ENCODE assay signal across 12 cellular contexts in the genomic region with DNA sequence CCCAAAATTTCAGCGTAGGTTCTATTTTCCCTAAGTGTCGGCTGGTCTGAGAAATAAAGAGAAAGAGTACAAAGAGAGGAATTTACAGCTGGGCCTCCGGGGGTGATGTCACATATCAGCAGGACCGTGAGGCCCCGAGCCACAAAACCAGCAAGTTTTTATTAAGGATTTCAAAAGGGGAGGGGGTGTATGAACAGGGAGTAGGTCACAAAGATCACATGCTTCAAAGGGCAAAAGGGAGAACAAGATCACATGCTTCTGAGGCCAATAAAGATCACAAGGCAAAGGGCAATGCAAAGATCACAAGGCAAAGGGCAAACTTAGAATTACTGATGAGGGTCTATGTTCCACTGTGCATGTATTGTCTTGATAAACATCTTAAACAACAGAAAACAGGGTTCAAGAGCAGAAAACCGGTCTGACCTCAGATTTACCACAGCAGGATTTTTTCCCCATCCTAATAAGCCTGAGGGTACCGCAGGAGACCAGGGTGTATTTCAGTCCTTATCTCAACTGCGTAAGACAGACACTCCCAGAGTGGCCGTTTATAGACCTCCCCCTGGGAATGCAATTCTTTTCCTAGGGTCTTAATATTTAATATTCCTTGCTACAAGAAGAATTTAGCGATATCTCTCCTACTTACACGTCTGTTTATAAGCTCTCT. TPM values are rescaled to one million over a fixed set of nuclear protein-coding genes. Genes with fewer than 3 reads are reported as not detected.
DNase-seq lines count a peak whose midpoint lies in the region; ATAC-seq, FAIRE-seq and TF ChIP-seq lines count a peak whose summit lies in the region.
"Not testable (repeated sequence)": the region's sequence is repeated elsewhere in the genome, so short reads cannot be mapped to it uniquely, and the experiment has no call there.
"Had no signal": no experiment of that assay in that cellular context is flagged by ENCODE, and none has a peak within 500 bp of the region (broad histone marks: within the 10 kb centered on the region; RNA-seq: fewer than 3 reads in every experiment).

A gene (minus strand): TSS at position 134 of the 664 bp plus-strand sequence. CDS start 13,602 bp downstream, outside the sequence.

- CTCF ChIA-PET in Calu3 (lab: Charles Lee); GM12878 (lab: Yijun Ruan, JAX): not testable (repeated sequence)

- no CpG with 5 or more reads among the region's 11 CpGs for WGBS in H9 (ENCODE audit: extremely low coverage, insufficient read length, low lambda C conversion rate)
- 98% methylated on average over 11 of the region's 11 CpGs for WGBS in GM12878 (ENCODE audit: insufficient coverage, insufficient replicate concordance, low lambda C conversion rate, missing lambda C conversion rate)
- 90% methylated on average over 11 of the region's 11 CpGs for WGBS in mesenchymal stem cell

- intact Hi-C loops in Calu3 (cut with micrococcal nuclease; ENCODE audit: unreplicated experiment) = loop anchor here (5.0 kb wide), 5 partner anchors 33 to 783 kb away; a partner anchor contains a TSS
- intact Hi-C loops in GM12878 (cut with micrococcal nuclease; ENCODE audit: unreplicated experiment) = not testable (repeated sequence)

- not testable (repeated sequence) for H4K20me1 ChIP-seq in H9 (ENCODE audit: control insufficient read depth, insufficient read depth, insufficient read length); GM12878 (ENCODE audit: control insufficient read depth, insufficient read depth)

- not testable (repeated sequence) for H3K9ac ChIP-seq in H9 (ENCODE audit: extremely low read depth, insufficient read length, low read length); GM12878 (ENCODE audit: control insufficient read depth, insufficient read depth, low read length); mesenchymal stem cell (ENCODE audit: low read length)

- H2BK20ac ChIP-seq in H9 (ENCODE audit: low read depth, low read length, poor library complexity, severe bottlenecking) = not testable (repeated sequence)

- H3K27ac ChIP-seq in H9 (ENCODE audit: insufficient read length, low read depth, low read length); GM12878 (ENCODE audit: control insufficient read depth, insufficient read depth): not testable (repeated sequence)
- peak within 1 kb of the TSS; percentile 87 for H3K27ac ChIP-seq in mesenchymal stem cell (ENCODE audit: low read length, poor library complexity, severe bottlenecking)

- H3K36me3 ChIP-seq in GM12878 (ENCODE audit: control insufficient read depth in 2 of 2, insufficient read depth in 2 of 2, low read length in 1 of 2) (peaks cover 0 to 12% of the 10 kb centered on the region in 2 experiments; a peak in 1 of 4 replicates), mesenchymal stem cell (ENCODE audit: control insufficient read depth in 1 of 2, insufficient read depth in 2 of 2, low read depth in 1 of 2, low read length in 2 of 2) (peaks cover 0 to 22% of the 10 kb centered on the region in 2 experiments)

- H2AK5ac ChIP-seq in H9 (ENCODE audit: insufficient read length, low read length); mesenchymal stem cell (ENCODE audit: low read length, severe bottlenecking): not testable (repeated sequence)

- H3K27me3 ChIP-seq in H9 (ENCODE audit: insufficient read depth, low read length); GM12878 (replicated peaks in 1 of 2; ENCODE audit: control insufficient read depth in 2 of 2, insufficient read depth in 2 of 2, low read length in 1 of 2); mesenchymal stem cell (ENCODE audit: control insufficient read depth in 1 of 2, insufficient read depth in 1 of 2, low read length in 2 of 2): not testable (repeated sequence)

- in situ Hi-C loops in GM12878 (cut with MboI) = not testable (repeated sequence)

- TF ChIP-seq EP300 in GM12878 (IDR thresholded peaks at IDR 0.05; ENCODE audit: borderline replicate concordance in 1 of 2, control insufficient read depth in 1 of 2, low read depth in 2 of 2, low read length in 2 of 2) = not testable (repeated sequence)

- not testable (repeated sequence) for H4K8ac ChIP-seq in H9 (replicated peaks; ENCODE audit: insufficient read length, low read depth, low read length); mesenchymal stem cell (ENCODE audit: low read length)

- not testable (repeated sequence) for H3K4me1 ChIP-seq in H9 (ENCODE audit: insufficient read depth, low read length); GM12878 (ENCODE audit: control insufficient read depth, insufficient read depth, low read length); mesenchymal stem cell (ENCODE audit: control insufficient read depth, insufficient read depth, low read depth, low read length)

- BruUV-seq in Calu3 (replicated peaks; lab: Mats Ljungman, UMichigan); GM12878 (replicated peaks; lab: Mats Ljungman, UMichigan): not testable (repeated sequence)

- not testable (repeated sequence) for TF ChIP-seq CTCF in Calu3 (IDR thresholded peaks at IDR 0.05; ENCODE audit: unreplicated experiment); H9 (conservative IDR thresholded peaks at IDR 0.05); GM12878 (IDR thresholded peaks at IDR 0.05 in 2 of 3, conservative IDR thresholded peaks at IDR 0.05 in 1 of 3; ENCODE audit: control insufficient read depth in 2 of 3, extremely low read depth in 1 of 3, insufficient read depth in 1 of 3, low read depth in 3 of 3, low read length in 3 of 3); endothelial cell (IDR thresholded peaks at IDR 0.05; ENCODE audit: unreplicated experiment)

- H2BK5ac ChIP-seq in H9 (ENCODE audit: insufficient read length, low read length) = not testable (repeated sequence)
- peak within 1 kb of the TSS; percentile 51 for H2BK5ac ChIP-seq in mesenchymal stem cell (ENCODE audit: low read depth, low read length, poor library complexity, severe bottlenecking)

- H2BK15ac ChIP-seq in H9 (ENCODE audit: low read depth, low read length); mesenchymal stem cell (ENCODE audit: low read depth, poor library complexity, severe bottlenecking): not testable (repeated sequence)

- H3K79me2 ChIP-seq in H9 (ENCODE audit: insufficient read depth, low read length); GM12878 (ENCODE audit: control insufficient read depth, insufficient read depth, low read length): not testable (repeated sequence)

- H3K27ac Mint-ChIP-seq in Calu3 (ENCODE audit: unreplicated experiment) (peak within 1 kb of the TSS; percentile 65), H9 (peak within 1 kb of the TSS; percentile 31 to 53 (median 39); a peak in 5 of 7 replicates)
- not testable (repeated sequence) for H3K27ac Mint-ChIP-seq in endothelial cell (ENCODE audit: unreplicated experiment)
- H3K27ac Mint-ChIP-seq in stimulated activated naive B cell treated with anti-CD40 and anti-IgM and Interleukin-4, amounts not matched to agents 10 μg/mL and 1 μg/mL and 100 μg/mL, for 72 hours = peak within 1 kb of the TSS; percentile 47

- not testable (repeated sequence) for ATAC-seq in GM12878; stimulated activated naive B cell treated with anti-CD40 and anti-IgM and Interleukin-4, amounts not matched to agents 10 μg/mL and 1 μg/mL and 100 μg/mL, for 72 hours (replicated peaks)
- peak; percentile 36 for ATAC-seq in left lobe of liver

- not testable (repeated sequence) for TF ChIP-seq RAD21 in GM12878 (IDR thresholded peaks at IDR 0.05; ENCODE audit: insufficient read depth, low read depth, low read length)

- POLR2A ChIA-PET in GM12878 (lab: Charles Lee) = not testable (repeated sequence)

- H2BK12ac ChIP-seq in H9 (ENCODE audit: insufficient read length, low read depth, low read length); mesenchymal stem cell (ENCODE audit: low read length in 2 of 2): not testable (repeated sequence)

- H2AFZ ChIP-seq in H9 (ENCODE audit: low read length); GM12878 (ENCODE audit: control insufficient read depth, low read depth, low read length); mesenchymal stem cell (ENCODE audit: low read depth, low read length): not testable (repeated sequence)

- not testable (repeated sequence) for H4K5ac ChIP-seq in H9 (ENCODE audit: insufficient read length, low read depth, low read length)

- H3K27me3 Mint-ChIP-seq in Calu3 (ENCODE audit: unreplicated experiment); H9 (ENCODE audit: low read depth); endothelial cell (ENCODE audit: unreplicated experiment); stimulated activated naive B cell treated with anti-CD40 and anti-IgM and Interleukin-4, amounts not matched to agents 10 μg/mL and 1 μg/mL and 100 μg/mL, for 72 hours: not testable (repeated sequence)

- H3K4me1 Mint-ChIP-seq in Calu3 (ENCODE audit: low read depth, unreplicated experiment) = peaks cover 18% of the 10 kb centered on the region
- H3K4me1 Mint-ChIP-seq in H9 = peaks cover 24% of the 10 kb centered on the region in 2 experiments
- H3K4me1 Mint-ChIP-seq in endothelial cell (ENCODE audit: unreplicated experiment); stimulated activated naive B cell treated with anti-CD40 and anti-IgM and Interleukin-4, amounts not matched to agents 10 μg/mL and 1 μg/mL and 100 μg/mL, for 72 hours: not testable (repeated sequence)

- H3K23me2 ChIP-seq in H9 (ENCODE audit: insufficient read length, low read depth, low read length, poor library complexity, severe bottlenecking) = not testable (repeated sequence)

- not testable (repeated sequence) for H3K18ac ChIP-seq in H9 (ENCODE audit: insufficient read length, low read depth, low read length); mesenchymal stem cell (ENCODE audit: low read depth in 1 of 2, low read length in 2 of 2)

- not testable (repeated sequence) for H2BK120ac ChIP-seq in H9 (ENCODE audit: low read depth, low read length, poor library complexity, severe bottlenecking); mesenchymal stem cell (ENCODE audit: low read depth, low read length)

- H3K36me3 Mint-ChIP-seq in Calu3 (ENCODE audit: insufficient read depth, unreplicated experiment) = peaks cover 12% of the 10 kb centered on the region
- peaks cover 40 to 50% (median 40%) of the 10 kb centered on the region in 3 experiments for H3K36me3 Mint-ChIP-seq in H9 (ENCODE audit: insufficient read depth in 1 of 3, low read depth in 3 of 3)
- H3K36me3 Mint-ChIP-seq in endothelial cell (ENCODE audit: low read depth, unreplicated experiment) = peaks cover 10% of the 10 kb centered on the region
- peaks cover 14 to 21% of the 10 kb centered on the region in 2 donors for H3K36me3 Mint-ChIP-seq in stimulated activated naive B cell treated with anti-CD40 and anti-IgM and Interleukin-4, amounts not matched to agents 10 μg/mL and 1 μg/mL and 100 μg/mL, for 72 hours

- FAIRE-seq in GM12878 (lab: Jason Lieb, UNC) = not testable (repeated sequence)

- SMC1A ChIA-PET in GM12878 (lab: Charles Lee; ENCODE audit: uncharacterized antibody, unreplicated experiment) = not testable (repeated sequence)

- H3K9me3 ChIP-seq in H9 (ENCODE audit: control insufficient read depth, low read depth, low read length); GM12878 (replicated peaks; ENCODE audit: control insufficient read depth, insufficient read depth, low read length); mesenchymal stem cell (ENCODE audit: control insufficient read depth, low read length): not testable (repeated sequence)

- not testable (repeated sequence) for H3K4ac ChIP-seq in H9 (ENCODE audit: low read depth, low read length); mesenchymal stem cell (ENCODE audit: low read depth in 1 of 2, low read length in 2 of 2)

- not testable (repeated sequence) for H4K91ac ChIP-seq in H9 (ENCODE audit: insufficient read length, low read depth, low read length); mesenchymal stem cell (ENCODE audit: low read length)

- H3K4me3 ChIP-seq in GM12878; mesenchymal stem cell (ENCODE audit: insufficient read depth in 1 of 2, low read depth in 1 of 2, low read length in 2 of 2): not testable (repeated sequence)

- not testable (repeated sequence) for H3T11ph ChIP-seq in H9 (ENCODE audit: low read length)

- DNase-seq in Calu3; H9; GM12878 (ENCODE audit: low read depth, low spot score); endothelial cell (ENCODE audit: low spot score); mesenchymal stem cell; stimulated activated naive B cell treated with anti-CD40 and anti-IgM and Interleukin-4, amounts not matched to agents 10 μg/mL and 1 μg/mL and 100 μg/mL, for 72 hours: not testable (repeated sequence)
- peak; percentile 12 for DNase-seq in NCI-H69 (lab: John Stamatoyannopoulos, UW)
- DNase-seq in left lobe of liver (ENCODE audit: low spot score) = peak; percentile 78

- H3K14ac ChIP-seq in H9 (ENCODE audit: insufficient read depth, low read length); mesenchymal stem cell (ENCODE audit: low read length in 2 of 2): not testable (repeated sequence)

- H3K23ac ChIP-seq in H9 (ENCODE audit: insufficient read length, low read depth, low read length); mesenchymal stem cell (ENCODE audit: low read length in 2 of 2): not testable (repeated sequence)

- not testable (repeated sequence) for TF ChIP-seq POLR2A in GM12878 (IDR thresholded peaks at IDR 0.05; ENCODE audit: low read depth, low read length)

- peak within 1 kb of the TSS; percentile 66 for H3K4me3 Mint-ChIP-seq in Calu3 (ENCODE audit: low read depth, unreplicated experiment)
- H3K4me3 Mint-ChIP-seq in H9 = peak within 1 kb of the TSS in 1 of 2 experiments; percentile 1; a peak in 2 of 5 replicates
- H3K4me3 Mint-ChIP-seq in endothelial cell (ENCODE audit: unreplicated experiment) = peak within 1 kb of the TSS; percentile 22
- H3K4me3 Mint-ChIP-seq in stimulated activated naive B cell treated with anti-CD40 and anti-IgM and Interleukin-4, amounts not matched to agents 10 μg/mL and 1 μg/mL and 100 μg/mL, for 72 hours = not testable (repeated sequence)

- not testable (repeated sequence) for H3K4me2 ChIP-seq in H9 (ENCODE audit: insufficient read depth, insufficient read length, low read length); GM12878 (ENCODE audit: control insufficient read depth, insufficient read depth); mesenchymal stem cell (ENCODE audit: low read length, poor library complexity, severe bottlenecking)

- not testable (repeated sequence) for H3K9me3 Mint-ChIP-seq in Calu3 (ENCODE audit: low read depth, unreplicated experiment); endothelial cell (ENCODE audit: unreplicated experiment); stimulated activated naive B cell treated with anti-CD40 and anti-IgM and Interleukin-4, amounts not matched to agents 10 μg/mL and 1 μg/mL and 100 μg/mL, for 72 hours
- H3K9me3 Mint-ChIP-seq in H9 = peaks cover 21 to 22% of the 10 kb centered on the region in 2 experiments

- RAD21 ChIA-PET in GM12878 (lab: Charles Lee; ENCODE audit: unreplicated experiment) = not testable (repeated sequence)

- H3K56ac ChIP-seq in H9 (ENCODE audit: insufficient read length, low read depth, low read length) = not testable (repeated sequence)

- H3K79me1 ChIP-seq in H9 (ENCODE audit: insufficient read depth, low read depth, low read length, poor library complexity, severe bottlenecking); mesenchymal stem cell (replicated peaks; ENCODE audit: low read length, poor library complexity, severe bottlenecking): not testable (repeated sequence)

RNA-seq across cellular contexts. Expression of the gene that starts here (rescaled TPM):
- total RNA-seq in Calu3 (2022) (10.2 and 18.6 TPM in 2 replicates), H9 (2021) (0.09 and 0.15 TPM in 2 replicates), GM12878 (2014; rRNA removed) (0.06 TPM in 1 of 2 replicates, not detected in the other), GM12878 (2014; rRNA removed; fragmentation: Illumina TruSeq; extraction: Trizol) (0.04 and 0.05 TPM in 2 replicates), GM12878 (2021) (0.16 and 0.26 TPM in 2 replicates), endothelial cell (ENCODE audit: unreplicated experiment) (not detected), left lobe of liver (459 TPM)
- not detected in 2 replicates for total RNA-seq in GM12878 (2013; cell fraction: nucleolus; rRNA removed)
- polyA plus RNA-seq in GM12878 (2011; ENCODE audit: low read depth) = not detected
- polyA plus RNA-seq in GM12878 (2011; rRNA removed) (0.04 and 0.05 TPM in 2 replicates), GM12878 (2014; fragmentation: Illumina TruSeq; extraction: Trizol) (0.06 and 0.08 TPM in 2 replicates), GM12878 (2014; fragmentation: Nextera tagmentation; extraction: Ambion mirVana) (under 1 TPM; 0.02 to 0.10 TPM), GM12878 (2014; rRNA removed) (0.08 and 0.10 TPM in 2 replicates), GM12878 (2016; fragmentation: Nextera tagmentation; extraction: Ambion mirVana) (not detected)
- not detected in 2 replicates for polyA plus RNA-seq in GM12878 (2011; cell fraction: cytosol; rRNA removed)
- polyA plus RNA-seq in GM12878 (2011; cell fraction: nucleus; rRNA removed) = 0.06 and 0.12 TPM in 2 replicates
- not detected in 2 replicates for polyA plus RNA-seq in GM12878 (2012)
- 0.15 TPM in 1 of 2 replicates, not detected in the other for polyA minus RNA-seq in GM12878 (2011; rRNA and poly(A)+ RNA removed)
- not detected in 2 replicates for polyA minus RNA-seq in GM12878 (2011; cell fraction: cytosol; rRNA and poly(A)+ RNA removed)
- polyA minus RNA-seq in GM12878 (2011; cell fraction: nucleus; rRNA and poly(A)+ RNA removed) = not detected in 2 replicates
- 0.03 TPM for polyA plus RNA-seq in mesenchymal stem cell (2013, experiment 1 of 2)
- 0.01 TPM for polyA plus RNA-seq in mesenchymal stem cell (2013, experiment 2 of 2)
- total RNA-seq: B cell; CD8-positive, alpha-beta T cell; GM23248; IMR-90 had no signal
- polyA plus RNA-seq: IMR-90 had no signal

Comparison
In these comparisons a context has a peak if more than half of its experiments do, and no peak if none do; other contexts are left out.
1. RNA of the gene that starts here (total RNA-seq): 459 TPM in left lobe of liver (single experiment); 10.2 to 18.6 TPM in Calu3, 0.09 to 0.15 TPM in H9, 0.04 to 0.26 TPM in GM12878 and not detected in endothelial cell (single experiment); every median in the first group is over 10 times any median in the second.